ENCODE assay signal across 21 cellular contexts in the genomic region with DNA sequence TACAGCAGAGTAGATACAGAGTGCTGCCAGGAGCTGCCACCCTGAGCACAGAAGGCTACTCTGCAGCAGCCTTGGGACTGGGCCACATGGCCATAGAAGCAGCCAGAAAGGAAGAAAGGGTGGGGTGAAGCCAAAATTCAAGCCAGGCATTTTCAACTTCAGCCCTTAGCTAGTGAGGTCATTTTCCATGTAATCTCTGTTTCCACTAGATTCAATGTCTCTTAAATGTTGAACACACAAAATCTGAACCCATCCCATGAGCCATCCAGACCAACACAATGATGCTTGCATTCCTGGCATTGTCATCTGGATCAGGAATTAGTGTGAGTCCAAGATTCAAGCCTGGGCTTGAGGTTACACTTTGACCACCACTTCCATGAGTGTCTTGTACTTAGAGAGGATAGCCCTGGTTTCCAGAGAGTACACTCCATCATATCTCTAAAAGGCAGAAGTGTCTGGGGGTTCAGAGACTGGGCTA.
DNase-seq lines count a peak whose midpoint lies in the region; ATAC-seq and TF ChIP-seq lines count a peak whose summit lies in the region.
"Had no signal": no experiment of that assay in that cellular context is flagged by ENCODE, and none has a peak within 500 bp of the region (broad histone marks: within the 10 kb centered on the region; RNA-seq: fewer than 3 reads in every experiment).

No MANE protein-coding gene starts in this region.

- H3K27ac ChIP-seq in RWPE1: no peak overlapping the region
- H3K27ac ChIP-seq: gastrocnemius medialis, SJCRH30, suprapubic skin, VCaP had no signal

- CTCF ChIA-PET in RWPE1 (lab: Yijun Ruan, JAX): no interaction called here

- ATAC-seq in HG03432 (IDR thresholded peaks at IDR 0.05; ENCODE audit: unreplicated experiment) (no peak), GM21390 (IDR thresholded peaks at IDR 0.05; ENCODE audit: unreplicated experiment) (no peak), GM21526 (IDR thresholded peaks at IDR 0.05; ENCODE audit: low FRiP score, unreplicated experiment) (no peak), GM21825 (IDR thresholded peaks at IDR 0.05; ENCODE audit: unreplicated experiment) (no peak)
- ATAC-seq: gastrocnemius medialis, GM23338, T-helper 17 cell had no signal

- no peak for TF ChIP-seq CTCF in RWPE1 (conservative IDR thresholded peaks at IDR 0.05; ENCODE audit: low read depth)

- DNase-seq in ELR (ENCODE audit: low read depth) (peak; percentile 20), RWPE1 (ENCODE audit: low spot score) (peak; percentile 8), fibroblast of gingiva (ENCODE audit: low read depth) (peak; percentile 28), myocyte (ENCODE audit: low read depth) (peak; percentile 53)
- DNase-seq: activated CD4-positive, alpha-beta T cell treated with anti-CD3 and anti-CD28 coated beads, Interleukin-2, amount 50 U/mL, for 4 hours; CD4-positive, alpha-beta memory T cell; cortex of kidney; DMS53; gastrocnemius medialis; NCI-H1436; NCI-H2171 treated with DMSO at 0.1 percent for 48 hours; SJCRH30; stimulated activated CD4-positive, alpha-beta T cell treated with anti-CD3 and anti-CD28 coated beads, Interleukin-12 subunit alpha, Interleukin-12 subunit beta, amount 100 ng/mL, for 4 hours; T-helper 17 cell had no signal

- POLR2A ChIA-PET in RWPE1 (lab: Yijun Ruan, JAX; ENCODE audit: low non-redundant PET): no interaction called here
